Comparison of ENCODE assay signal across 13 cellular contexts in the genomic region with DNA sequence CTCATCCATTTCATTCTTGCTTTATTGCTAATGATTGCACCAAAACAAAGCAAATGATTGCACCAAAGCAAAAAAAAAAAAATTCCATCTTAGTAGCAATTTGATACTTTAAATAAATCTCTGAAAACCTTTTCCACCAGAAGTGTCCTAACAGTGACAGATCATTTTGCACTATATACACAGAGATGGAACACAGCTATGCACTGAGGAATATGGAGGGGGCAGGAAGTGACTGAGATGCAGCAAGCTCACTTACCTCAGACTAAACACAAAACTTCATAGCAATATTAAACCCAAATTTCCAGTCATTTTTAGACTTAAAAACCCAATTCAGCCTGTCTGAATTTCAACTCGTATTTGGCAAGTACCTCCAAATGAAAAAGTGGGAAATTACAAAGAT. TPM values are rescaled to one million over a fixed set of nuclear protein-coding genes. Genes with fewer than 3 reads are reported as not detected.
DNase-seq lines count a peak whose midpoint lies in the region; ATAC-seq, FAIRE-seq and TF ChIP-seq lines count a peak whose summit lies in the region.
"Had no signal": no experiment of that assay in that cellular context is flagged by ENCODE, and none has a peak within 500 bp of the region (broad histone marks: within the 10 kb centered on the region; RNA-seq: fewer than 3 reads in every experiment).

No MANE protein-coding gene starts in this region.

- H3K9ac ChIP-seq in DND-41 (ENCODE audit: low read depth, low read length) (peak overlapping the region; percentile 1; the same call in 1 of the 2 replicates), astrocyte (ENCODE audit: low read length) (no peak overlapping the region)

- no peaks in the 10 kb centered on the region for H3K27me3 Mint-ChIP-seq in astrocyte (ENCODE audit: low read depth, unreplicated experiment)
- no peaks in the 10 kb centered on the region for H3K27me3 Mint-ChIP-seq in naive B cell

- H3K27ac ChIP-seq in DND-41 (ENCODE audit: low read length), result peak overlapping the region; percentile 86
- peak overlapping the region; percentile 96 for H3K27ac ChIP-seq in astrocyte (ENCODE audit: low read depth, low read length)

- H3K9me3 ChIP-seq in DND-41 (ENCODE audit: insufficient read depth, low read length, severe bottlenecking) (no peaks in the 10 kb centered on the region), astrocyte (ENCODE audit: insufficient read depth, low read depth, low read length) (no peaks in the 10 kb centered on the region)

- H3K36me3 Mint-ChIP-seq in astrocyte (ENCODE audit: low read depth, unreplicated experiment), result peaks cover 2% of the 10 kb centered on the region
- H3K36me3 Mint-ChIP-seq in naive B cell, result peaks cover 0 to 6% of the 10 kb centered on the region in 2 donors

- H3K4me3 Mint-ChIP-seq in astrocyte (ENCODE audit: unreplicated experiment) (no peak overlapping the region), naive B cell (peak overlapping the region in 1 of 8 donors; percentile 76)

- no peaks in the 10 kb centered on the region for H3K27me3 ChIP-seq in DND-41 (ENCODE audit: insufficient read depth, low read length, poor library complexity)
- H3K27me3 ChIP-seq in astrocyte (ENCODE audit: insufficient read depth, low read length), result no peaks in the 10 kb centered on the region

- H3K4me1 Mint-ChIP-seq in astrocyte (ENCODE audit: low read depth, unreplicated experiment), result peaks cover 44% of the 10 kb centered on the region
- H3K4me1 Mint-ChIP-seq in naive B cell, result peaks cover 35 to 53% (median 47%) of the 10 kb centered on the region in 3 donors

- H3K9me3 Mint-ChIP-seq in astrocyte (ENCODE audit: unreplicated experiment) (no peaks in the 10 kb centered on the region), naive B cell (peaks cover 0 to 5% (median 0%) of the 10 kb centered on the region in 7 donors)

- H3K4me1 ChIP-seq in DND-41 (ENCODE audit: insufficient read depth, low read length), result peaks cover 28% of the 10 kb centered on the region
- peaks cover 50% of the 10 kb centered on the region for H3K4me1 ChIP-seq in astrocyte (ENCODE audit: insufficient read depth, low read length)

- H3K4me2 ChIP-seq in DND-41 (ENCODE audit: insufficient read depth, low read length) (peak overlapping the region; percentile 60), astrocyte (ENCODE audit: low read length) (peak overlapping the region; percentile 75)

- DNase-seq in DND-41, result peak; percentile 40
- peak; percentile 52 for DNase-seq in LHCN-M2 (ENCODE audit: low read depth)
- DNase-seq in astrocyte (ENCODE audit: low read depth), result peak; percentile 41
- DNase-seq in naive B cell, result no peak
- DNase-seq in activated gamma-delta T cell (lab: John Stamatoyannopoulos, UW), result no peak
- DNase-seq in CD1c-positive myeloid dendritic cell (ENCODE audit: extremely low spot score), result no peak
- DNase-seq: amygdala, Calu3, kidney, NCI-H2029 had no signal

- no peaks in the 10 kb centered on the region for H3K36me3 ChIP-seq in DND-41 (ENCODE audit: insufficient read depth, low read length)
- H3K36me3 ChIP-seq in astrocyte (ENCODE audit: insufficient read depth, low read length), result no peaks in the 10 kb centered on the region

- H3K27ac Mint-ChIP-seq in astrocyte (ENCODE audit: unreplicated experiment), result peak overlapping the region; percentile 96
- H3K27ac Mint-ChIP-seq in naive B cell, result peak overlapping the region in 4 of 6 donors; percentile 35 to 91 (median 45)

- H3K4me3 ChIP-seq in DND-41 (ENCODE audit: low read depth in 1 of 2, low read length in 2 of 2) (no peak overlapping the region), astrocyte (ENCODE audit: insufficient read depth, low read depth, low read length) (no peak overlapping the region)

- peaks cover 3% of the 10 kb centered on the region; the same call in 1 of the 2 replicates for H3K79me2 ChIP-seq in DND-41 (ENCODE audit: insufficient read depth, low read length)
- peaks cover 78% of the 10 kb centered on the region for H3K79me2 ChIP-seq in astrocyte (ENCODE audit: insufficient read depth, low read length)

- H2AFZ ChIP-seq in DND-41 (ENCODE audit: low read depth, low read length) (peak overlapping the region; percentile 63), astrocyte (ENCODE audit: low read depth, low read length) (no peak overlapping the region)

- peak; percentile 13 for FAIRE-seq in astrocyte (lab: Jason Lieb, UNC)
- FAIRE-seq: endothelial cell of umbilical vein, kidney had no signal

- TF ChIP-seq CTCF in DND-41 (IDR thresholded peaks at IDR 0.05; ENCODE audit: borderline replicate concordance, extremely low read depth, low read length, poor library complexity, severe bottlenecking) (no peak), astrocyte (IDR thresholded peaks at IDR 0.05; ENCODE audit: insufficient read depth, low read depth, low read length) (no peak)

- ATAC-seq in DND-41 (ENCODE audit: insufficient read depth, low read depth) (peak; percentile 74), naive B cell (ENCODE audit: low read depth in 2 of 2) (no peak), HG03196 (IDR thresholded peaks at IDR 0.05; ENCODE audit: unreplicated experiment) (no peak), HG03521 (IDR thresholded peaks at IDR 0.05; ENCODE audit: unreplicated experiment) (no peak)

- H4K20me1 ChIP-seq in DND-41 (ENCODE audit: insufficient read depth, low read length) (no peaks in the 10 kb centered on the region), astrocyte (ENCODE audit: insufficient read depth, low read length) (no peaks in the 10 kb centered on the region)

RNA-seq across cellular contexts. Expression of a gene that starts 41.2 kb away (rescaled TPM):
- total RNA-seq in LHCN-M2 (2014; rRNA removed), result 11.8 and 15.1 TPM in 2 replicates
- polyA plus RNA-seq in LHCN-M2 (2012), result 4.2 TPM
- total RNA-seq in astrocyte, result 17.0 and 21.2 TPM in 2 replicates
- 10 to 100 TPM in 1 of 6 donors, 1 to 10 TPM in 5; 2.7 to 10.2 (median 5.4) TPM for polyA plus RNA-seq in naive B cell (ENCODE audit: low read depth in 6 of 6)

Comparison
In these comparisons a context has a peak if more than half of its experiments do, and no peak if none do; other contexts are left out.
1. DNase-seq: peak in DND-41 (single experiment), LHCN-M2 (single experiment) and astrocyte (single experiment); none in naive B cell (single experiment), activated gamma-delta T cell (single experiment) and CD1c-positive myeloid dendritic cell (single experiment).